In genomic region chr2:116833052-116833451, GRCh38 we compare ENCODE assay signal across 29 cellular contexts.
DNase-seq lines count a peak whose midpoint lies in the region; ATAC-seq, FAIRE-seq and TF ChIP-seq lines count a peak whose summit lies in the region.
"Had no signal": no experiment of that assay in that cellular context is flagged by ENCODE, and none has a peak within 500 bp of the region (broad histone marks: within the 10 kb centered on the region; RNA-seq: fewer than 3 reads in every experiment).

No MANE protein-coding gene starts in this region.

- no peak overlapping the region for H2AFZ ChIP-seq in HepG2 (ENCODE audit: low read length)

- WGBS in HepG2 (ENCODE audit: low lambda C conversion rate) = 54% methylated on average over 3 of the region's 3 CpGs
- 82% methylated on average over 3 of the region's 3 CpGs for WGBS in right lobe of liver (ENCODE audit: insufficient coverage, low coverage, low lambda C conversion rate, missing lambda C conversion rate)

- H3K79me2 ChIP-seq in HepG2 (ENCODE audit: insufficient read depth, low read length) = no peaks in the 10 kb centered on the region

- POLR2A ChIA-PET in HepG2 (lab: Yijun Ruan, JAX) = no interaction called here

- no TSS peak for BruUV-seq in HepG2 (replicated peaks; lab: Mats Ljungman, UMichigan)

- H3K4me1 ChIP-seq in HepG2 (ENCODE audit: insufficient read depth, low read length) (no peaks in the 10 kb centered on the region), right lobe of liver (no peaks in the 10 kb centered on the region)
- H3K4me1 ChIP-seq: A549; BE2C; BLaER1; BLaER1 treated with 17β-estradiol and CSF1 and Interleukin-3, amounts not matched to agents 10 nM and 100 nM; Caco-2 had no signal

- H3K27me3 ChIP-seq in HepG2 (ENCODE audit: control insufficient read depth in 1 of 2, insufficient read depth in 2 of 2, low read length in 2 of 2) (no peaks in the 10 kb centered on the region), right lobe of liver (no peaks in the 10 kb centered on the region)
- H3K27me3 ChIP-seq: BE2C; BLaER1; BLaER1 treated with 17β-estradiol and CSF1 and Interleukin-3, amounts not matched to agents 10 nM and 100 nM had no signal

- CTCF ChIA-PET in HepG2 (lab: Yijun Ruan, JAX; ENCODE audit: low intra/inter-chr PET ratio, low total read pairs) = no interaction called here

- DNase-seq in HepG2 (ENCODE audit: low spot score) (no peak), right lobe of liver (no peak)
- DNase-seq: 8988T; ACHN; AML-193; BE2C; C1 segment of cervical spinal cord; Caco-2; Calu3; CD4-positive, alpha-beta memory T cell; CD4-positive, alpha-beta T cell; CD4-positive, CD25-positive, alpha-beta regulatory T cell; CD8-positive, alpha-beta memory T cell; CD8-positive, alpha-beta T cell; COR-L47; DMS 273 treated with DMSO at 0.1 percent for 48 hours; DMS153; DMS53; DMS79; DMS79 treated with DMSO at 0.1 percent for 48 hours; DND-41; EL had no signal

- no peak overlapping the region for H3K9ac ChIP-seq in HepG2 (ENCODE audit: insufficient read depth, low read depth, low read length)
- H3K9ac ChIP-seq: BLaER1; BLaER1 treated with 17β-estradiol and CSF1 and Interleukin-3, amounts not matched to agents 10 nM and 100 nM had no signal

- H3K27ac ChIP-seq in HepG2 (ENCODE audit: extremely low read length, insufficient read depth, low read length) = no peak overlapping the region
- no peak overlapping the region for H3K27ac ChIP-seq in right lobe of liver
- H3K27ac ChIP-seq: 22Rv1; A549; BLaER1; BLaER1 treated with 17β-estradiol and CSF1 and Interleukin-3, amounts not matched to agents 10 nM and 100 nM; C4-2B had no signal

- TF ChIP-seq RAD21 in HepG2 (CRISPR knock-in tag; IDR thresholded peaks at IDR 0.05) = no peak

- TF ChIP-seq CTCF in HepG2 (CRISPR knock-in tag; IDR thresholded peaks at IDR 0.05) (no peak), right lobe of liver (IDR thresholded peaks at IDR 0.05) (no peak)

- H3K4me3 ChIP-seq in HepG2 (replicated peaks in 1 of 3; ENCODE audit: insufficient read depth in 1 of 3, low read depth in 2 of 3, low read length in 3 of 3) (no peak overlapping the region), right lobe of liver (no peak overlapping the region)
- H3K4me3 ChIP-seq: A549; BLaER1; BLaER1 treated with 17β-estradiol and CSF1 and Interleukin-3, amounts not matched to agents 10 nM and 100 nM had no signal

- H4K20me1 ChIP-seq in HepG2 (ENCODE audit: insufficient read depth, low read length) = no peaks in the 10 kb centered on the region
- H4K20me1 ChIP-seq: BLaER1; BLaER1 treated with 17β-estradiol and CSF1 and Interleukin-3, amounts not matched to agents 10 nM and 100 nM had no signal

- no peak for FAIRE-seq in HepG2 (lab: Jason Lieb, UNC)
- FAIRE-seq: A204.1, A549, D721Med had no signal

- intact Hi-C loops in HepG2 (cut with micrococcal nuclease; ENCODE audit: unreplicated experiment) (no loop called here), right lobe of liver (cut with DNase I) (no loop called here)

- H3K36me3 ChIP-seq in HepG2 (replicated peaks in 1 of 2; ENCODE audit: control insufficient read depth in 1 of 2, insufficient read depth in 2 of 2, low read length in 2 of 2) (no peaks in the 10 kb centered on the region), right lobe of liver (no peaks in the 10 kb centered on the region)
- H3K36me3 ChIP-seq: BE2C; BLaER1; BLaER1 treated with 17β-estradiol and CSF1 and Interleukin-3, amounts not matched to agents 10 nM and 100 nM had no signal

- no peak overlapping the region for H3K4me2 ChIP-seq in HepG2 (ENCODE audit: low read depth, low read length)
- H3K4me2 ChIP-seq: A549; BLaER1; BLaER1 treated with 17β-estradiol and CSF1 and Interleukin-3, amounts not matched to agents 10 nM and 100 nM had no signal

- ATAC-seq in HepG2 (no peak), right lobe of liver (no peak)
- ATAC-seq: A549; CD8-positive, alpha-beta T cell had no signal

- in situ Hi-C loops in HepG2 (cut with HindIII; ENCODE audit: extremely low pct_ligation_motif_present, low pct_unique_long_range_greater_than_20kb) = no loop called here

- TF ChIP-seq EP300 in HepG2 (IDR thresholded peaks at IDR 0.05; ENCODE audit: low read depth in 2 of 2, low read length in 2 of 2) (no peak), HepG2 (CRISPR knock-in tag; IDR thresholded peaks at IDR 0.05; ENCODE audit: borderline replicate concordance) (no peak)

- H3K9me3 ChIP-seq in HepG2 (ENCODE audit: low read length) = peaks cover 71% of the 10 kb centered on the region
- peaks cover 0 to 4% (median 0%) of the 10 kb centered on the region in 4 donors for H3K9me3 ChIP-seq in right lobe of liver
- H3K9me3 ChIP-seq: BE2C; BLaER1; BLaER1 treated with 17β-estradiol and CSF1 and Interleukin-3, amounts not matched to agents 10 nM and 100 nM had no signal

- no peak for TF ChIP-seq POLR2A in HepG2 (IDR thresholded peaks at IDR 0.05; ENCODE audit: insufficient read depth in 1 of 2, low read depth in 2 of 2, low read length in 2 of 2)
- TF ChIP-seq POLR2A in right lobe of liver (IDR thresholded peaks at IDR 0.05) = no peak

TF ChIP-seq in HepG2, 621 proteins besides CTCF, POLR2A, EP300 and RAD21:
- TF ChIP-seq MAFK (conservative IDR thresholded peaks at IDR 0.05 in 1 of 2, IDR thresholded peaks at IDR 0.05 in 1 of 2; ENCODE audit: low read length in 2 of 2) (peak; percentile 63 to 70), MAFF (IDR thresholded peaks at IDR 0.05; ENCODE audit: low read depth, low read length) (peak; percentile 27; the same call in 1 of the 2 replicates), TEAD3 (CRISPR knock-in tag; optimal IDR thresholded peaks at IDR 0.05; ENCODE audit: borderline replicate concordance) (no peak), ZSCAN20 (CRISPR knock-in tag; IDR thresholded peaks at IDR 0.05; ENCODE audit: borderline replicate concordance) (no peak)
